Comparison of ENCODE assay signal across 1 cellular context in genomic region chr1:52055066-52055853, GRCh38.
TF ChIP-seq lines count a peak whose summit lies in the region.

TSS of gene TXNDC12 (minus strand) at chr1:52055191. CDS start at chr1:52055096, 95 bp downstream.

TF ChIP-seq in GM12878, 131 proteins besides CTCF, POLR2A, EP300 and RAD21 (continued from another document and continues in another):
- TF ChIP-seq MLLT1 (IDR thresholded peaks at IDR 0.05) (peak; percentile 70), RUNX3 (IDR thresholded peaks at IDR 0.05; ENCODE audit: low read length) (peak; percentile 41), WRNIP1 (IDR thresholded peaks at IDR 0.05; ENCODE audit: borderline replicate concordance, low read depth, low read length) (no peak), CUX1 (IDR thresholded peaks at IDR 0.05; ENCODE audit: insufficient replicate concordance, low read depth, low read length) (no peak), POU2F2 (IDR thresholded peaks at IDR 0.05; ENCODE audit: borderline replicate concordance, low read depth, low read length) (no peak), HDAC2 (IDR thresholded peaks at IDR 0.05) (no peak), ZNF622 (IDR thresholded peaks at IDR 0.05) (no peak), NR2C2 (IDR thresholded peaks at IDR 0.05; ENCODE audit: borderline replicate concordance, control insufficient read depth, insufficient read length, low read depth) (no peak), TBL1XR1 (IDR thresholded peaks at IDR 0.05; ENCODE audit: low read depth, low read length) (no peak), ATF2 (IDR thresholded peaks at IDR 0.05; ENCODE audit: low read length) (no peak), MEF2A (IDR thresholded peaks at IDR 0.05; ENCODE audit: insufficient read depth, low read depth, low read length) (0 out of 2 replicates have a peak, but pooled peaks have one; percentile 8), NR2F1 (conservative IDR thresholded peaks at IDR 0.05) (0 out of 2 replicates have a peak, but pooled peaks have one; percentile 40), ZZZ3 (IDR thresholded peaks at IDR 0.05; ENCODE audit: control insufficient read depth, insufficient read length, low read depth) (no peak), KLF5 (IDR thresholded peaks at IDR 0.05; ENCODE audit: partially characterized antibody) (no peak), SMAD1 (IDR thresholded peaks at IDR 0.05; ENCODE audit: low read depth, partially characterized antibody) (no peak), FOXM1 (IDR thresholded peaks at IDR 0.05; ENCODE audit: low read depth, low read length) (no peak), SIN3A (IDR thresholded peaks at IDR 0.05; ENCODE audit: low read depth, low read length) (peak; percentile 82; the same call in 1 of the 2 replicates), GATAD2B (conservative IDR thresholded peaks at IDR 0.05; ENCODE audit: low read depth) (peak; percentile 65; the same call in 1 of the 2 replicates), TAF1 (IDR thresholded peaks at IDR 0.05; ENCODE audit: borderline replicate concordance, low read depth, low read length) (peak; percentile 37; the same call in 1 of the 2 replicates), ZNF24 (IDR thresholded peaks at IDR 0.05) (no peak), E2F8 (IDR thresholded peaks at IDR 0.05; ENCODE audit: low read depth, partially characterized antibody) (peak; percentile 23), ZSCAN29 (IDR thresholded peaks at IDR 0.05) (no peak), BCL3 (IDR thresholded peaks at IDR 0.05; ENCODE audit: borderline replicate concordance, insufficient read depth, low read depth, low read length, poor library complexity, severe bottlenecking) (no peak), RELA (IDR thresholded peaks at IDR 0.05; ENCODE audit: borderline replicate concordance, partially characterized antibody) (peak; percentile 48), TCF12 (IDR thresholded peaks at IDR 0.05; ENCODE audit: low read depth, low read length) (0 out of 2 replicates have a peak, but pooled peaks have one; percentile 43), SUPT20H (IDR thresholded peaks at IDR 0.05; ENCODE audit: borderline replicate concordance, control insufficient read depth, low read depth, low read length) (no peak), ATF3 (IDR thresholded peaks at IDR 0.05; ENCODE audit: borderline replicate concordance, extremely low read depth, low read depth, low read length) (no peak), MTA2 (IDR thresholded peaks at IDR 0.05; ENCODE audit: low read depth) (peak; percentile 27; the same call in 1 of the 2 replicates), BCL11A (IDR thresholded peaks at IDR 0.05; ENCODE audit: low read depth, low read length) (no peak), CHD2 (IDR thresholded peaks at IDR 0.05; ENCODE audit: borderline replicate concordance, low read depth, low read length) (peak; percentile 77), PML (IDR thresholded peaks at IDR 0.05; ENCODE audit: low read length) (peak; percentile 83), CHD1 (IDR thresholded peaks at IDR 0.05; ENCODE audit: low read depth, low read length) (0 out of 2 replicates have a peak, but pooled peaks have one; percentile 32), FOS (IDR thresholded peaks at IDR 0.05; ENCODE audit: borderline replicate concordance, extremely low read depth, insufficient read length) (no peak), EGR1 (IDR thresholded peaks at IDR 0.05; ENCODE audit: borderline replicate concordance in 1 of 2, low read depth in 2 of 2, low read length in 2 of 2) (no peak), ZNF217 (IDR thresholded peaks at IDR 0.05) (no peak), CREM (IDR thresholded peaks at IDR 0.05; ENCODE audit: low read depth) (peak; percentile 72), POLR2AphosphoS2 (IDR thresholded peaks at IDR 0.05; ENCODE audit: low read depth, low read length) (peak; percentile 83), PBX3 (IDR thresholded peaks at IDR 0.05; ENCODE audit: insufficient replicate concordance, low read depth, low read length) (no peak), BRCA1 (IDR thresholded peaks at IDR 0.05; ENCODE audit: low read depth, low read length) (no peak), ZNF687 (IDR thresholded peaks at IDR 0.05) (peak; percentile 65; the same call in 1 of the 2 replicates), RELB (IDR thresholded peaks at IDR 0.05; ENCODE audit: low read depth) (peak; percentile 95), NR2C1 (IDR thresholded peaks at IDR 0.05) (peak; percentile 41; the same call in 1 of the 2 replicates)
